In genomic region chr11:85783758-85784157, GRCh38 we compare ENCODE assay signal across 14 cellular contexts.
"Had no signal": no experiment of that assay in that cellular context is flagged by ENCODE, and none has a peak within 500 bp of the region (broad histone marks: within the 10 kb centered on the region; RNA-seq: fewer than 3 reads in every experiment).

No MANE protein-coding gene starts in this region.

- ATAC-seq: foreskin keratinocyte, heart left ventricle, left ventricle myocardium superior had no signal

- H3K9me3 ChIP-seq: thyroid gland, vagina had no signal

- H3K4me3 Mint-ChIP-seq: activated CD4-positive, alpha-beta memory T cell treated with anti-CD3 and anti-CD28 coated beads for 36 hours; activated naive CD4-positive, alpha-beta T cell treated with anti-CD3 and anti-CD28 coated beads, Interleukin-2, amount 10 ng/mL, durations not matched to agents 7 days and 5 days; brain; neural crest cell had no signal

- H3K4me1 ChIP-seq: esophagus muscularis mucosa, thyroid gland, vagina had no signal

- H3K36me3 ChIP-seq: esophagus muscularis mucosa, heart left ventricle, thyroid gland, vagina had no signal

- H3K27ac ChIP-seq: esophagus muscularis mucosa, foreskin keratinocyte, heart left ventricle, thyroid gland, vagina had no signal

- H3K4me3 ChIP-seq: esophagus muscularis mucosa, heart left ventricle, thyroid gland, vagina had no signal

- H3K27me3 ChIP-seq: esophagus muscularis mucosa, foreskin keratinocyte, heart left ventricle, thyroid gland, vagina had no signal

- H3K27ac Mint-ChIP-seq: activated CD4-positive, alpha-beta memory T cell treated with anti-CD3 and anti-CD28 coated beads for 36 hours; activated naive CD4-positive, alpha-beta T cell treated with anti-CD3 and anti-CD28 coated beads, Interleukin-2, amount 10 ng/mL, durations not matched to agents 7 days and 5 days; brain had no signal

- H3K27me3 Mint-ChIP-seq: activated CD4-positive, alpha-beta memory T cell treated with anti-CD3 and anti-CD28 coated beads for 36 hours; activated naive CD4-positive, alpha-beta T cell treated with anti-CD3 and anti-CD28 coated beads, Interleukin-2, amount 10 ng/mL, durations not matched to agents 7 days and 5 days; brain had no signal

- H3K4me1 Mint-ChIP-seq: brain, neural crest cell had no signal

- DNase-seq: activated CD4-positive, alpha-beta memory T cell treated with anti-CD3 and anti-CD28 coated beads for 36 hours; activated CD4-positive, alpha-beta T cell treated with anti-CD3 and anti-CD28 coated beads for 1 hour; activated naive CD4-positive, alpha-beta T cell treated with anti-CD3 and anti-CD28 coated beads, Interleukin-2, amount 10 ng/mL, durations not matched to agents 7 days and 5 days; activated T-cell treated with anti-CD3 and anti-CD28 coated beads, Interleukin-2, amount 50 U/mL, for 48 hours; foreskin keratinocyte; heart left ventricle; left ventricle myocardium superior; mesendoderm; stimulated activated CD4-positive, alpha-beta T cell treated with anti-CD3 and anti-CD28 coated beads, Interleukin-4, amount 100 ng/mL, for 24 hours; thyroid gland had no signal
